In genomic region chr12:53048033-53048779, GRCh38 we compare ENCODE assay signal across 7 cellular contexts. TPM values are rescaled to one million over a fixed set of nuclear protein-coding genes. Genes with fewer than 3 reads are reported as not detected.
DNase-seq lines count a peak whose midpoint lies in the region; ATAC-seq and TF ChIP-seq lines count a peak whose summit lies in the region.

No MANE protein-coding gene starts in this region.

- TF ChIP-seq EP300 in stomach (IDR thresholded peaks at IDR 0.05) = no peak

- peak in 2 of 7 experiments; percentile 21 to 24 for TF ChIP-seq CTCF in stomach (IDR thresholded peaks at IDR 0.05)

- ATAC-seq in left lobe of liver (peak; percentile 35), HG03354 (IDR thresholded peaks at IDR 0.05; ENCODE audit: poor library complexity, severe bottlenecking, unreplicated experiment) (no peak)

- H3K4me3 ChIP-seq in stomach = peak overlapping the region; percentile 46 to 62 (median 54)

- no peak for TF ChIP-seq POLR2A in stomach (IDR thresholded peaks at IDR 0.05)

- intact Hi-C loops in stomach (cut with DNase I; ENCODE audit: low total_unique reads) = no loop called here

- DNase-seq in ELR (ENCODE audit: low read depth) = peak; percentile 36
- peak; percentile 18 for DNase-seq in NCI-H2171 (lab: John Stamatoyannopoulos, UW)
- peak in 47 of 61 donors; percentile 16 to 85 (median 52) for DNase-seq in caudate nucleus (lab: John Stamatoyannopoulos, UW)
- peak; percentile 92 for DNase-seq in left lobe of liver (ENCODE audit: low spot score)
- peak; percentile 76 for DNase-seq in stomach
- no peak for DNase-seq in SKM-1 (lab: John Stamatoyannopoulos, UW; ENCODE audit: unreplicated experiment)

- H3K4me1 ChIP-seq in stomach = peaks cover 72 to 94% (median 87%) of the 10 kb centered on the region in 4 donors

- H3K27me3 ChIP-seq in stomach = no peaks in the 10 kb centered on the region

- H3K27ac ChIP-seq in caudate nucleus (ENCODE audit: low read depth, low read length) = peak overlapping the region; percentile 99
- peak overlapping the region; percentile 91 to 99 (median 98) for H3K27ac ChIP-seq in stomach

- no peaks in the 10 kb centered on the region for H3K36me3 ChIP-seq in stomach

- H3K9me3 ChIP-seq in stomach = no peaks in the 10 kb centered on the region

- 15 to 34% (median 24%) methylated on average over 9 to 10 of the region's 10 CpGs for WGBS in stomach, 5 donors

RNA-seq across cellular contexts. Expression of gene TNS2, which starts 1.7 kb away (rescaled TPM):
- 146 TPM for total RNA-seq in left lobe of liver
- total RNA-seq in stomach = 100 to 1,000 TPM in 2 of 5 donors, 10 to 100 TPM in 3; 38.5 to 164 (median 44.2) TPM
- 100 to 1,000 TPM in 1 of 3 donors, 10 to 100 TPM in 2; 71.0 to 104 (median 76.5) TPM for polyA plus RNA-seq in stomach

RNA-seq across cellular contexts. Expression of gene SPRYD3, which starts 31.0 kb away (rescaled TPM):
- total RNA-seq in left lobe of liver = 16.2 TPM
- total RNA-seq in stomach = 10 to 100 TPM; 17.8 to 99.8 (median 50.9) TPM
- polyA plus RNA-seq in stomach = 10 to 100 TPM; 26.3 to 30.5 (median 29.8) TPM

RNA-seq across cellular contexts. Expression of gene EIF4B, which starts 42.0 kb away (rescaled TPM):
- total RNA-seq in left lobe of liver = 184 TPM
- total RNA-seq in stomach = 100 to 1,000 TPM; 319 to 833 (median 400) TPM
- polyA plus RNA-seq in stomach = 100 to 1,000 TPM; 101 to 262 (median 179) TPM

RNA-seq across cellular contexts. Expression of gene IGFBP6, which starts 49.3 kb away (rescaled TPM):
- total RNA-seq in left lobe of liver = 5.2 TPM
- total RNA-seq in stomach = 100 to 1,000 TPM in 2 of 5 donors, 10 to 100 TPM in 3; 22.6 to 388 (median 95.1) TPM
- 100 to 1,000 TPM in 1 of 3 donors, 10 to 100 TPM in 2; 30.6 to 124 (median 54.7) TPM for polyA plus RNA-seq in stomach

RNA-seq across cellular contexts. Expression of gene SOAT2, which starts 55.1 kb away (rescaled TPM):
- total RNA-seq in left lobe of liver (0.25 TPM), stomach (under 1 TPM in 1 of 5 donors, not detected in 4; 0.92 TPM)
- under 1 TPM in 1 of 3 donors, not detected in 2; 0.28 TPM for polyA plus RNA-seq in stomach
